In genomic region chr2:181858600-181858999, GRCh38 we compare ENCODE assay signal across 27 cellular contexts.
"Had no signal": no experiment of that assay in that cellular context is flagged by ENCODE, and none has a peak within 500 bp of the region (broad histone marks: within the 10 kb centered on the region; RNA-seq: fewer than 3 reads in every experiment).

No MANE protein-coding gene starts in this region.

- ATAC-seq: activated CD4-positive, CD25-positive, alpha-beta regulatory T cell treated with anti-CD3 and anti-CD28 coated beads, Interleukin-2, amount 50 U/mL, for 24 hours; activated CD8-positive, alpha-beta T cell treated with anti-CD3 and anti-CD28 coated beads for 36 hours; activated T-cell treated with anti-CD3 and anti-CD28 coated beads, Interleukin-2, amount 50 U/mL, for 72 hours; SK-N-SH treated with all-trans-retinoic acid at 6 μM for 48 hours had no signal

- H3K27ac Mint-ChIP-seq: activated CD8-positive, alpha-beta T cell treated with anti-CD3 and anti-CD28 coated beads for 36 hours; activated naive CD4-positive, alpha-beta T cell treated with anti-CD3 and anti-CD28 coated beads, Interleukin-2, amount 10 ng/mL, durations not matched to agents 7 days and 5 days; activated naive CD8-positive, alpha-beta T cell treated with anti-CD3 and anti-CD28 coated beads, Interleukin-2, amount 10 ng/mL, durations not matched to agents 7 days and 5 days; activated T-cell treated with anti-CD3 and anti-CD28 coated beads, Interleukin-2, amount 50 U/mL, for 72 hours; activated T-helper 2 cell treated with anti-CD3 and anti-CD28 coated beads, Interferon-gamma antibody, Interleukin-2, Interleukin-4, amounts not matched to agents 10 μg/mL and 5 μg/mL and 100 μg/mL, durations not matched to agents 14 hours and 24 hours and 36 hours; T-helper 1 cell treated with Interleukin-12 subunit alpha and Interleukin-12 subunit beta and Interleukin-4 antibody, amounts not matched to agents 30 μg/mL and 1 μg/mL, for 36 hours had no signal

- DNase-seq: activated CD4-positive, alpha-beta T cell treated with anti-CD3 and anti-CD28 coated beads for 4 hours; activated CD8-positive, alpha-beta memory T cell treated with anti-CD3 and anti-CD28 coated beads, Interleukin-2, amount 50 U/mL, for 4 hours; activated CD8-positive, alpha-beta T cell treated with anti-CD3 and anti-CD28 coated beads for 36 hours; activated gamma-delta T cell treated with Interleukin-2 at 50 U/mL for 16 hours; activated naive CD4-positive, alpha-beta T cell treated with anti-CD3 and anti-CD28 coated beads, Interleukin-2, amount 10 ng/mL, durations not matched to agents 7 days and 5 days; activated naive CD8-positive, alpha-beta T cell treated with anti-CD3 and anti-CD28 coated beads, Interleukin-2, amount 10 ng/mL, durations not matched to agents 7 days and 5 days; activated T-cell treated with anti-CD3 and anti-CD28 coated beads, Interleukin-2, amount 50 U/mL, for 72 hours; aorta; MG63; MV-4-11; NCI-H1105; NCI-H1436; NCI-H1694 treated with DMSO at 0.1 percent for 48 hours; NCI-H2029 treated with DMSO at 0.1 percent for 48 hours; NCI-H510A treated with DMSO at 0.1 percent for 48 hours; NCI-H69; NK-92 treated with Interleukin-12 subunit alpha and Interleukin-12 subunit beta, amount 100 ng/mL, for 24 hours; OCI-M1; Peyer's patch; Right ventricle myocardium superior had no signal

- H3K27ac ChIP-seq: cardiac muscle cell, KMS-11, Peyer's patch, SJSA1 had no signal

- H3K4me1 Mint-ChIP-seq: activated naive CD4-positive, alpha-beta T cell treated with anti-CD3 and anti-CD28 coated beads, Interleukin-2, amount 10 ng/mL, durations not matched to agents 7 days and 5 days; activated naive CD8-positive, alpha-beta T cell treated with anti-CD3 and anti-CD28 coated beads, Interleukin-2, amount 10 ng/mL, durations not matched to agents 7 days and 5 days had no signal

- H3K27me3 Mint-ChIP-seq: activated CD8-positive, alpha-beta T cell treated with anti-CD3 and anti-CD28 coated beads for 36 hours had no signal

- H3K9me3 Mint-ChIP-seq: activated CD8-positive, alpha-beta T cell treated with anti-CD3 and anti-CD28 coated beads for 36 hours; activated naive CD4-positive, alpha-beta T cell treated with anti-CD3 and anti-CD28 coated beads, Interleukin-2, amount 10 ng/mL, durations not matched to agents 7 days and 5 days; activated naive CD8-positive, alpha-beta T cell treated with anti-CD3 and anti-CD28 coated beads, Interleukin-2, amount 10 ng/mL, durations not matched to agents 7 days and 5 days; activated T-cell treated with anti-CD3 and anti-CD28 coated beads, Interleukin-2, amount 50 U/mL, for 72 hours; activated T-helper 2 cell treated with anti-CD3 and anti-CD28 coated beads, Interferon-gamma antibody, Interleukin-2, Interleukin-4, amounts not matched to agents 10 μg/mL and 5 μg/mL and 100 μg/mL, durations not matched to agents 14 hours and 24 hours and 36 hours; T-helper 1 cell treated with Interleukin-12 subunit alpha and Interleukin-12 subunit beta and Interleukin-4 antibody, amounts not matched to agents 30 μg/mL and 1 μg/mL, for 36 hours had no signal

- H3K9me3 ChIP-seq: MG63, Peyer's patch, SJSA1 had no signal

- H3K4me2 ChIP-seq: KMS-11 had no signal

- H3K9ac ChIP-seq: KMS-11 had no signal

- H3K27me3 ChIP-seq: MG63, Peyer's patch, SJSA1 had no signal

- H3K4me1 ChIP-seq: Peyer's patch, SJSA1 had no signal

- H3K4me3 ChIP-seq: cardiac muscle cell, MG63, Peyer's patch, SJSA1 had no signal

- H3K36me3 Mint-ChIP-seq: activated naive CD4-positive, alpha-beta T cell treated with anti-CD3 and anti-CD28 coated beads, Interleukin-2, amount 10 ng/mL, durations not matched to agents 7 days and 5 days; activated naive CD8-positive, alpha-beta T cell treated with anti-CD3 and anti-CD28 coated beads, Interleukin-2, amount 10 ng/mL, durations not matched to agents 7 days and 5 days had no signal

- H3K36me3 ChIP-seq: cardiac muscle cell, MG63, Peyer's patch, SJSA1 had no signal

- H3K4me3 Mint-ChIP-seq: activated CD8-positive, alpha-beta T cell treated with anti-CD3 and anti-CD28 coated beads for 36 hours; activated naive CD4-positive, alpha-beta T cell treated with anti-CD3 and anti-CD28 coated beads, Interleukin-2, amount 10 ng/mL, durations not matched to agents 7 days and 5 days; activated naive CD8-positive, alpha-beta T cell treated with anti-CD3 and anti-CD28 coated beads, Interleukin-2, amount 10 ng/mL, durations not matched to agents 7 days and 5 days; activated T-cell treated with anti-CD3 and anti-CD28 coated beads, Interleukin-2, amount 50 U/mL, for 72 hours; T-helper 1 cell treated with Interleukin-12 subunit alpha and Interleukin-12 subunit beta and Interleukin-4 antibody, amounts not matched to agents 30 μg/mL and 1 μg/mL, for 36 hours had no signal
